8 cellular contexts compared by ENCODE assay signal in the genomic region with DNA sequence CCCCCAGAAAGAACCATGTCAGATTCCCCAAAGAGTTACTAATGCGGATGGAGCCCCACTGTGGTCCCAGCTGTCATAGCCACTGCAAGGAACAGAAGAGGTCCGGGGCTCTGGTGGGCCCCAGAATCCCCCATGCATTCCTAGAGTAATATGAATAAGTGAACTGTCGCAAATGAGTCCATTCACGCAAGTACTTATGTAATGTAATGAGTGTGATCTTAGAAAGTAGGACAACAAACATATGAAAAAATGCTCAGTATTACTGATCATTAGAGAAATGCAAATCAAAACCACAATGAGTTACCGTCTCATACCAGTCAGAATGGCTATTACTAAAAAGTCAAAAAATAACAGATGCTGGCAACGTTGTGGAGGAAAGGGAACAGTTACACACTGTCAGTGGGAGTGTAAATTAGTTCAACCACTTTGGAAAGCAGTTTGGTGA.
DNase-seq lines count a peak whose midpoint lies in the region; ATAC-seq and TF ChIP-seq lines count a peak whose summit lies in the region.
"Had no signal": no experiment of that assay in that cellular context is flagged by ENCODE, and none has a peak within 500 bp of the region (broad histone marks: within the 10 kb centered on the region; RNA-seq: fewer than 3 reads in every experiment).

No MANE protein-coding gene starts in this region.

- H3K4me3 Mint-ChIP-seq in activated T-helper 2 cell treated with anti-CD3 and anti-CD28 coated beads, Interferon-gamma antibody, Interleukin-2, Interleukin-4, amounts not matched to agents 10 μg/mL and 5 μg/mL and 100 μg/mL, durations not matched to agents 14 hours and 24 hours and 36 hours (ENCODE audit: low read depth): no peak overlapping the region

- H3K27me3 Mint-ChIP-seq in activated T-helper 2 cell treated with anti-CD3 and anti-CD28 coated beads, Interferon-gamma antibody, Interleukin-2, Interleukin-4, amounts not matched to agents 10 μg/mL and 5 μg/mL and 100 μg/mL, durations not matched to agents 14 hours and 24 hours and 36 hours (ENCODE audit: low read depth): no peaks in the 10 kb centered on the region

- ATAC-seq in GM18520 (IDR thresholded peaks at IDR 0.05; ENCODE audit: unreplicated experiment) (peak; percentile 88), GM19463 (IDR thresholded peaks at IDR 0.05; ENCODE audit: unreplicated experiment) (peak; percentile 59), HG03025 (IDR thresholded peaks at IDR 0.05; ENCODE audit: low FRiP score, unreplicated experiment) (peak; percentile 58)

- TF ChIP-seq POLR2A in erythroblast (IDR thresholded peaks at IDR 0.05; ENCODE audit: low read length): no peak

- H3K4me1 Mint-ChIP-seq in activated T-helper 2 cell treated with anti-CD3 and anti-CD28 coated beads, Interferon-gamma antibody, Interleukin-2, Interleukin-4, amounts not matched to agents 10 μg/mL and 5 μg/mL and 100 μg/mL, durations not matched to agents 14 hours and 24 hours and 36 hours (ENCODE audit: low read depth): peaks cover 44% of the 10 kb centered on the region

- H3K36me3 Mint-ChIP-seq in activated T-helper 2 cell treated with anti-CD3 and anti-CD28 coated beads, Interferon-gamma antibody, Interleukin-2, Interleukin-4, amounts not matched to agents 10 μg/mL and 5 μg/mL and 100 μg/mL, durations not matched to agents 14 hours and 24 hours and 36 hours (ENCODE audit: low read depth): peaks cover 16% of the 10 kb centered on the region

- H3K9me3 Mint-ChIP-seq in activated T-helper 2 cell treated with anti-CD3 and anti-CD28 coated beads, Interferon-gamma antibody, Interleukin-2, Interleukin-4, amounts not matched to agents 10 μg/mL and 5 μg/mL and 100 μg/mL, durations not matched to agents 14 hours and 24 hours and 36 hours: no peaks in the 10 kb centered on the region

- H3K27ac Mint-ChIP-seq in activated T-helper 2 cell treated with anti-CD3 and anti-CD28 coated beads, Interferon-gamma antibody, Interleukin-2, Interleukin-4, amounts not matched to agents 10 μg/mL and 5 μg/mL and 100 μg/mL, durations not matched to agents 14 hours and 24 hours and 36 hours: peak overlapping the region; percentile 49

- intact Hi-C loops in activated T-helper 2 cell treated with anti-CD3 and anti-CD28 coated beads, Interferon-gamma antibody, Interleukin-2, Interleukin-4, amounts not matched to agents 10 μg/mL and 5 μg/mL and 100 μg/mL, durations not matched to agents 14 hours and 24 hours and 36 hours (cut with micrococcal nuclease): no loop called here

- DNase-seq in activated T-helper 2 cell treated with anti-CD3 and anti-CD28 coated beads, Interferon-gamma antibody, Interleukin-2, Interleukin-4, amounts not matched to agents 10 μg/mL and 5 μg/mL and 100 μg/mL, durations not matched to agents 14 hours and 24 hours and 36 hours (ENCODE audit: low spot score): no peak
- DNase-seq in erythroblast (lab: John Stamatoyannopoulos, UW) (no peak), NCI-H345 (lab: John Stamatoyannopoulos, UW) (no peak), NCI-H82 (lab: John Stamatoyannopoulos, UW) (no peak)
- DNase-seq: effector memory CD4-positive, alpha-beta T cell had no signal
